19 cellular contexts compared by ENCODE assay signal in the genomic region with DNA sequence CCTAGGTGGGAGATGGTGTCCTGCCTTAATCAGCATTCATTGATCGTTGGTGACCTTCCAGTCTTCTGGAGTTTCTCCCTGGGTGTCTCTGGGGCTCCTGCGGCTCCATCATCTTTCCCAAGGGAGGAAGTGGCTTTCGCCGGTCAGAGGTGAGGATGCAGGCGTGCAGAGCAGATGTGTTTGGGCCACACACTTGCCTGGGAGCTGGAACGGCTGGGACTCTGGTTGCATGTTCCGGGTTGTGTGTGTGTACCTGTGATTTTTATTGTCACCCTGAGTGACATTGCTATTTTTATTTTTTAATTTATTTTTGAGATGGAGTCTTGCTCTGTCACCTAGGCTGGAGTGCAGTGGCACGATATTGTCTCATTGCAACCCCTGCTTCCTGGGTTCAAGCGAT. TPM values are rescaled to one million over a fixed set of nuclear protein-coding genes. Genes with fewer than 3 reads are reported as not detected.
DNase-seq lines count a peak whose midpoint lies in the region; ATAC-seq and TF ChIP-seq lines count a peak whose summit lies in the region.
"Had no signal": no experiment of that assay in that cellular context is flagged by ENCODE, and none has a peak within 500 bp of the region (broad histone marks: within the 10 kb centered on the region; RNA-seq: fewer than 3 reads in every experiment).

No MANE protein-coding gene starts in this region.

- H3K27ac Mint-ChIP-seq in endothelial cell (ENCODE audit: unreplicated experiment), result peak overlapping the region; percentile 80
- H3K27ac Mint-ChIP-seq: CD8-positive, alpha-beta T cell had no signal

- TF ChIP-seq POLR2A in stomach (IDR thresholded peaks at IDR 0.05), result no peak

- DNase-seq in D341Med (ENCODE audit: low spot score) (peak; percentile 10), endothelial cell (ENCODE audit: low spot score) (no peak), sciatic nerve (ENCODE audit: low spot score) (peak; percentile 49), stomach (no peak), hepatocyte (ENCODE audit: low spot score) (no peak), NCI-H1092 treated with DMSO at 0.1 percent for 48 hours (lab: John Stamatoyannopoulos, UW) (no peak), HCEC 1CT (no peak)
- DNase-seq: ACHN; BE2C; Calu3; CD8-positive, alpha-beta T cell; DMS 273 treated with DMSO at 0.1 percent for 48 hours; DMS53; DND-41; EL; KBM-7 had no signal

- H3K79me2 ChIP-seq in hepatocyte, result no peaks in the 10 kb centered on the region

- TF ChIP-seq CTCF in endothelial cell (IDR thresholded peaks at IDR 0.05; ENCODE audit: unreplicated experiment) (no peak), stomach (IDR thresholded peaks at IDR 0.05) (no peak), hepatocyte (IDR thresholded peaks at IDR 0.05; ENCODE audit: poor library complexity) (no peak)

- H3K9me3 ChIP-seq in stomach (no peaks in the 10 kb centered on the region), hepatocyte (ENCODE audit: low read depth) (no peaks in the 10 kb centered on the region)
- H3K9me3 ChIP-seq: BE2C had no signal

- peaks cover 2% of the 10 kb centered on the region for H3K27me3 Mint-ChIP-seq in endothelial cell (ENCODE audit: unreplicated experiment)

- peak overlapping the region; percentile 5 for H3K4me3 Mint-ChIP-seq in endothelial cell (ENCODE audit: unreplicated experiment)
- H3K4me3 Mint-ChIP-seq: CD8-positive, alpha-beta T cell; IgD-negative memory B cell had no signal

- no peak overlapping the region for H2AFZ ChIP-seq in hepatocyte

- H3K36me3 ChIP-seq in stomach (no peaks in the 10 kb centered on the region), hepatocyte (replicated peaks; ENCODE audit: insufficient read depth, low read depth) (no peaks in the 10 kb centered on the region)
- H3K36me3 ChIP-seq: BE2C had no signal

- H3K4me1 Mint-ChIP-seq in endothelial cell (ENCODE audit: unreplicated experiment), result peaks cover 40% of the 10 kb centered on the region
- H3K4me1 Mint-ChIP-seq: IgD-negative memory B cell had no signal

- no peaks in the 10 kb centered on the region for H3K27me3 ChIP-seq in stomach
- no peaks in the 10 kb centered on the region for H3K27me3 ChIP-seq in hepatocyte
- H3K27me3 ChIP-seq: BE2C had no signal

- no peak overlapping the region for H3K4me2 ChIP-seq in hepatocyte

- intact Hi-C loops in sciatic nerve (cut with DNase I) (no loop called here), stomach (cut with DNase I; ENCODE audit: low total_unique reads) (no loop called here)

- no peaks in the 10 kb centered on the region for H3K9me3 Mint-ChIP-seq in endothelial cell (ENCODE audit: unreplicated experiment)
- H3K9me3 Mint-ChIP-seq: CD8-positive, alpha-beta T cell; IgD-negative memory B cell had no signal

- H3K9me2 ChIP-seq in hepatocyte (replicated peaks; ENCODE audit: insufficient read depth), result no peaks in the 10 kb centered on the region

- no peak for TF ChIP-seq EP300 in stomach (IDR thresholded peaks at IDR 0.05)

- H3K4me3 ChIP-seq in stomach, result no peak overlapping the region
- H3K4me3 ChIP-seq in hepatocyte, result no peak overlapping the region
- H3K4me3 ChIP-seq: GM12878 had no signal

- 78 to 88% (median 84%) methylated on average over 9 of the region's 9 CpGs for WGBS in stomach, 5 donors
- WGBS in hepatocyte (ENCODE audit: low lambda C conversion rate, missing lambda C conversion rate), result 92% methylated on average over 9 of the region's 9 CpGs

- H3K4me1 ChIP-seq in stomach (no peaks in the 10 kb centered on the region), hepatocyte (ENCODE audit: insufficient read depth) (no peaks in the 10 kb centered on the region)
- H3K4me1 ChIP-seq: BE2C had no signal

- H3K36me3 Mint-ChIP-seq in endothelial cell (ENCODE audit: low read depth, unreplicated experiment), result no peaks in the 10 kb centered on the region
- H3K36me3 Mint-ChIP-seq: CD8-positive, alpha-beta T cell; IgD-negative memory B cell had no signal

- ATAC-seq in sciatic nerve, result no peak
- ATAC-seq: CD8-positive, alpha-beta T cell; GM12878; HepG2 had no signal

- H3K27ac ChIP-seq in stomach (no peak overlapping the region), hepatocyte (no peak overlapping the region)

- H4K20me1 ChIP-seq in hepatocyte (ENCODE audit: insufficient read depth, poor library complexity, severe bottlenecking), result no peaks in the 10 kb centered on the region

RNA-seq across cellular contexts. Expression of gene HMCN2, which starts 9.6 kb away (rescaled TPM):
- total RNA-seq in endothelial cell (ENCODE audit: unreplicated experiment) (29.6 TPM), sciatic nerve (3.3 TPM), stomach (10 to 100 TPM in 1 of 5 donors, 1 to 10 TPM in 4; 1.7 to 21.1 (median 7.5) TPM), hepatocyte (0.20 and 0.50 TPM in 2 replicates)
- polyA plus RNA-seq in stomach (1 to 10 TPM; 1.1 to 7.3 (median 1.2) TPM), hepatocyte (0.54 and 2.7 TPM in 2 replicates)
- total RNA-seq: Calu3; CD8-positive, alpha-beta T cell; GM12878 had no signal
- polyA plus RNA-seq: HepG2, IgD-negative memory B cell had no signal

Comparison
In these comparisons a context has a peak if more than half of its experiments do, and no peak if none do; other contexts are left out.
1. DNase-seq: peak in D341Med (single experiment) and sciatic nerve (single experiment); none in endothelial cell (single experiment), stomach (single experiment), hepatocyte (single experiment), NCI-H1092 treated with DMSO at 0.1 percent for 48 hours (single experiment) and HCEC 1CT (single experiment).